In the genomic region with DNA sequence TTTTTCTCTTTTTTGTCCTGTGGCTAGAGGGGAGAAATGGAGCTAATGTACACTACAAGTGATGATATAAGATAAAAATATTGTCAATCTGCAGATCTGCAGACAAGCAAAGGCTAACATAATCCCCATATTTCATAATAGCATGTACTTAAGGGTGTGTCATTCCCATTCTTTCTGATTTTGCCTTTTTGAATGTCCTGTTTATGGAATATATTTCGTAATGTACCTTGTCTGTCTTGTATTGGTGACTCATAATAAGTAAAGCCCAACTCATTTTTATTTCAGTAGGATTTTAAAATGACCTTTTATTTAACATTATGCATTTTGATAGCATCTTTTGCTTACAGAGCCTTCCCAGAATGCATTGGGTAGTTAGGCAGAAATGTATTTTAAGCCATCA, we compare ENCODE assay signal across 21 cellular contexts.
A peak's percentile ranks its signal among the peaks of the same experiment; 100 is the strongest.
DNase-seq lines count a peak whose midpoint lies in the region; ATAC-seq and TF ChIP-seq lines count a peak whose summit lies in the region.
"Had no signal": no experiment of that assay in that cellular context is flagged by ENCODE, and none has a peak within 500 bp of the region (broad histone marks: within the 10 kb centered on the region; RNA-seq: fewer than 3 reads in every experiment).

No MANE protein-coding gene starts in this region.

- BruUV-seq in Caco-2 (replicated peaks; lab: Mats Ljungman, UMichigan) = no TSS peak

- H3K4me1 Mint-ChIP-seq in type B pancreatic cell (ENCODE audit: unreplicated experiment) (peaks cover 11% of the 10 kb centered on the region), Caco-2 (ENCODE audit: low read depth, unreplicated experiment) (no peaks in the 10 kb centered on the region)
- H3K4me1 Mint-ChIP-seq in CD4-positive, alpha-beta T cell (ENCODE audit: low read depth) = no peaks in the 10 kb centered on the region
- H3K4me1 Mint-ChIP-seq in stimulated activated memory B cell treated with anti-CD40 and anti-IgM and Interleukin-4, amounts not matched to agents 10 μg/mL and 1 μg/mL and 100 μg/mL, for 72 hours = no peaks in the 10 kb centered on the region
- H3K4me1 Mint-ChIP-seq: activated CD4-positive, alpha-beta T cell treated with anti-CD3 and anti-CD28 coated beads for 36 hours had no signal

- H3K4me3 Mint-ChIP-seq in type B pancreatic cell = no peak overlapping the region
- no peak overlapping the region for H3K4me3 Mint-ChIP-seq in CD4-positive, alpha-beta T cell
- H3K4me3 Mint-ChIP-seq in Caco-2 (ENCODE audit: unreplicated experiment) = no peak overlapping the region
- H3K4me3 Mint-ChIP-seq in stimulated activated memory B cell treated with anti-CD40 and anti-IgM and Interleukin-4, amounts not matched to agents 10 μg/mL and 1 μg/mL and 100 μg/mL, for 72 hours = no peak overlapping the region
- H3K4me3 Mint-ChIP-seq: activated CD4-positive, alpha-beta T cell treated with anti-CD3 and anti-CD28 coated beads for 36 hours; activated naive CD8-positive, alpha-beta T cell; HFFc6 had no signal

- intact Hi-C loops in CD4-positive, alpha-beta T cell (cut with DNase I, micrococcal nuclease) = no loop called here
- intact Hi-C loops in Caco-2 (cut with micrococcal nuclease; ENCODE audit: unreplicated experiment) = no loop called here

- H3K4me3 ChIP-seq in choroid plexus epithelial cell (ENCODE audit: low read depth, low read length) (no peak overlapping the region), foreskin fibroblast (ENCODE audit: low read depth in 1 of 2, low read length in 2 of 2) (no peak overlapping the region), Caco-2 (ENCODE audit: low read depth, low read length) (no peak overlapping the region)
- H3K4me3 ChIP-seq: GM12878, lung, tibial artery had no signal

- H3K36me3 Mint-ChIP-seq in type B pancreatic cell = no peaks in the 10 kb centered on the region
- H3K36me3 Mint-ChIP-seq in CD4-positive, alpha-beta T cell (ENCODE audit: low read depth) = no peaks in the 10 kb centered on the region
- H3K36me3 Mint-ChIP-seq in Caco-2 (ENCODE audit: insufficient read depth, unreplicated experiment) = no peaks in the 10 kb centered on the region
- H3K36me3 Mint-ChIP-seq in stimulated activated memory B cell treated with anti-CD40 and anti-IgM and Interleukin-4, amounts not matched to agents 10 μg/mL and 1 μg/mL and 100 μg/mL, for 72 hours = no peaks in the 10 kb centered on the region
- H3K36me3 Mint-ChIP-seq: activated naive CD8-positive, alpha-beta T cell had no signal

- no peak for ATAC-seq in CD4-positive, alpha-beta T cell (ENCODE audit: poor library complexity)
- no peak for ATAC-seq in stimulated activated memory B cell treated with anti-CD40 and anti-IgM and Interleukin-4, amounts not matched to agents 10 μg/mL and 1 μg/mL and 100 μg/mL, for 72 hours
- ATAC-seq: activated CD4-positive, alpha-beta T cell treated with anti-CD3 and anti-CD28 coated beads for 36 hours; GM12878; stimulated activated naive CD8-positive, alpha-beta T cell treated with anti-CD3 and anti-CD28 coated beads, Interleukin-15, Interleukin-2, amounts not matched to agents 100 U/mL and 50 U/mL, for 24 hours had no signal

- H3K9me3 Mint-ChIP-seq in type B pancreatic cell (no peaks in the 10 kb centered on the region), Caco-2 (ENCODE audit: unreplicated experiment) (no peaks in the 10 kb centered on the region)
- no peaks in the 10 kb centered on the region for H3K9me3 Mint-ChIP-seq in CD4-positive, alpha-beta T cell
- no peaks in the 10 kb centered on the region for H3K9me3 Mint-ChIP-seq in stimulated activated memory B cell treated with anti-CD40 and anti-IgM and Interleukin-4, amounts not matched to agents 10 μg/mL and 1 μg/mL and 100 μg/mL, for 72 hours
- H3K9me3 Mint-ChIP-seq: HFFc6 had no signal

- no peaks in the 10 kb centered on the region for H3K27me3 ChIP-seq in CD4-positive, alpha-beta T cell (ENCODE audit: control insufficient read depth, insufficient read depth, low read length)
- no peaks in the 10 kb centered on the region for H3K27me3 ChIP-seq in Caco-2 (replicated peaks; ENCODE audit: control insufficient read depth, insufficient read depth, low read length)
- H3K27me3 ChIP-seq: tibial artery had no signal

- CTCF ChIA-PET in CD4-positive, alpha-beta T cell (lab: Charles Lee) = no interaction called here
- CTCF ChIA-PET in Caco-2 (lab: Charles Lee) = interaction anchor here (0.5 kb wide), 1 partner anchor 701 kb away, joined by 5 read pairs; no protein-coding TSS in a partner anchor

- POLR2A ChIA-PET in CD4-positive, alpha-beta T cell (lab: Charles Lee) = no interaction called here
- POLR2A ChIA-PET in Caco-2 (lab: Charles Lee) = no interaction called here

- H3K9me3 ChIP-seq in CD4-positive, alpha-beta T cell (ENCODE audit: control insufficient read depth, low read length) = no peaks in the 10 kb centered on the region
- H3K9me3 ChIP-seq in Caco-2 = no peaks in the 10 kb centered on the region
- H3K9me3 ChIP-seq: tibial artery had no signal

- H3K27me3 Mint-ChIP-seq in type B pancreatic cell (peaks cover 27% of the 10 kb centered on the region), Caco-2 (ENCODE audit: insufficient read depth, unreplicated experiment) (peaks cover 12% of the 10 kb centered on the region)
- H3K27me3 Mint-ChIP-seq in CD4-positive, alpha-beta T cell = no peaks in the 10 kb centered on the region
- H3K27me3 Mint-ChIP-seq in stimulated activated memory B cell treated with anti-CD40 and anti-IgM and Interleukin-4, amounts not matched to agents 10 μg/mL and 1 μg/mL and 100 μg/mL, for 72 hours = no peaks in the 10 kb centered on the region
- H3K27me3 Mint-ChIP-seq: activated naive CD8-positive, alpha-beta T cell had no signal

- no peaks in the 10 kb centered on the region for H3K4me1 ChIP-seq in Caco-2
- H3K4me1 ChIP-seq: tibial artery had no signal

- DNase-seq in SIG-M5 treated with dmso at 0.1 percent for 504 hours (lab: John Stamatoyannopoulos, UW; ENCODE audit: unreplicated experiment) (peak; percentile 71), SIG-M5 (lab: John Stamatoyannopoulos, UW) (no peak), choroid plexus epithelial cell (ENCODE audit: low read depth) (peak; percentile 14), foreskin fibroblast (peak; percentile 26 to 67), type B pancreatic cell (ENCODE audit: extremely low spot score, unreplicated experiment) (no peak), Caco-2 (no peak)
- DNase-seq in CD4-positive, alpha-beta T cell = no peak
- DNase-seq: activated CD4-positive, alpha-beta T cell treated with anti-CD3 and anti-CD28 coated beads for 36 hours; DMS79 treated with DMSO at 0.1 percent for 48 hours; effector memory CD4-positive, alpha-beta T cell; HFFc6; kidney glomerular epithelial cell; stimulated activated CD4-positive, alpha-beta T cell treated with anti-CD3 and anti-CD28 coated beads, Interleukin-4, amount 100 ng/mL, for 1 hour; stimulated activated naive CD8-positive, alpha-beta T cell treated with anti-CD3 and anti-CD28 coated beads, Interleukin-15, Interleukin-2, amounts not matched to agents 100 U/mL and 50 U/mL, for 24 hours; tibial artery had no signal

- TF ChIP-seq CTCF in choroid plexus epithelial cell (conservative IDR thresholded peaks at IDR 0.05; ENCODE audit: low read depth, low read length) (no peak), foreskin fibroblast (IDR thresholded peaks at IDR 0.05; ENCODE audit: low read depth, low read length) (no peak), type B pancreatic cell (conservative IDR thresholded peaks at IDR 0.05) (no peak), Caco-2 (IDR thresholded peaks at IDR 0.05; ENCODE audit: insufficient read depth in 1 of 2, low read depth in 1 of 2, low read length in 1 of 2, severe bottlenecking in 1 of 2, unreplicated experiment in 1 of 2) (no peak)
- TF ChIP-seq CTCF in CD4-positive, alpha-beta T cell (IDR thresholded peaks at IDR 0.05) = no peak

- H3K27ac Mint-ChIP-seq in type B pancreatic cell = peak overlapping the region; percentile 31
- no peak overlapping the region for H3K27ac Mint-ChIP-seq in CD4-positive, alpha-beta T cell
- H3K27ac Mint-ChIP-seq in Caco-2 (ENCODE audit: unreplicated experiment) = no peak overlapping the region
- H3K27ac Mint-ChIP-seq in stimulated activated memory B cell treated with anti-CD40 and anti-IgM and Interleukin-4, amounts not matched to agents 10 μg/mL and 1 μg/mL and 100 μg/mL, for 72 hours = no peak overlapping the region
- H3K27ac Mint-ChIP-seq: activated CD4-positive, alpha-beta T cell treated with anti-CD3 and anti-CD28 coated beads for 36 hours; activated naive CD8-positive, alpha-beta T cell; HFFc6 had no signal

- H3K36me3 ChIP-seq in Caco-2 (ENCODE audit: control insufficient read depth, insufficient read depth, low read length) = no peaks in the 10 kb centered on the region
- H3K36me3 ChIP-seq: tibial artery had no signal

- no peak overlapping the region for H3K27ac ChIP-seq in CD4-positive, alpha-beta T cell (ENCODE audit: low read depth, low read length)
- H3K27ac ChIP-seq: 22Rv1, KMS-11, tibial artery had no signal

Comparison
In these comparisons a context has a peak if more than half of its experiments do, and no peak if none do; other contexts are left out.
1. DNase-seq: peak in SIG-M5 treated with dmso at 0.1 percent for 504 hours (single experiment), choroid plexus epithelial cell (single experiment) and foreskin fibroblast (2 of 2); none in SIG-M5 (single experiment), type B pancreatic cell (single experiment), CD4-positive, alpha-beta T cell (0 of 10) and Caco-2 (0 of 2).